Comparison of ENCODE assay signal across 12 cellular contexts in genomic region chr3:106826861-106827311, GRCh38.
DNase-seq lines count a peak whose midpoint lies in the region; ATAC-seq, FAIRE-seq and TF ChIP-seq lines count a peak whose summit lies in the region.
"Had no signal": no experiment of that assay in that cellular context is flagged by ENCODE, and none has a peak within 500 bp of the region (broad histone marks: within the 10 kb centered on the region; RNA-seq: fewer than 3 reads in every experiment).

No MANE protein-coding gene starts in this region.

- TF ChIP-seq EP300 in HepG2 (IDR thresholded peaks at IDR 0.05; ENCODE audit: low read depth in 2 of 2, low read length in 2 of 2), result no peak
- TF ChIP-seq EP300 in HepG2 (CRISPR knock-in tag; IDR thresholded peaks at IDR 0.05; ENCODE audit: borderline replicate concordance), result no peak

- H3K9me3 Mint-ChIP-seq in T-helper 1 cell treated with Interleukin-12 subunit alpha and Interleukin-12 subunit beta and Interleukin-4 antibody, amounts not matched to agents 30 μg/mL and 1 μg/mL, for 36 hours, result peaks cover 9% of the 10 kb centered on the region

- no peaks in the 10 kb centered on the region for H3K79me2 ChIP-seq in HepG2 (ENCODE audit: insufficient read depth, low read length)

- H3K27ac Mint-ChIP-seq in T-helper 1 cell treated with Interleukin-12 subunit alpha and Interleukin-12 subunit beta and Interleukin-4 antibody, amounts not matched to agents 30 μg/mL and 1 μg/mL, for 36 hours, result peak overlapping the region; percentile 15

- H3K27ac ChIP-seq in ascending aorta (no peak overlapping the region), HepG2 (ENCODE audit: extremely low read length, insufficient read depth, low read length) (no peak overlapping the region)
- H3K27ac ChIP-seq: colonic mucosa, pancreas had no signal

- H3K9ac ChIP-seq in HepG2 (ENCODE audit: insufficient read depth, low read depth, low read length), result no peak overlapping the region

- no peak for TF ChIP-seq POLR2A in HepG2 (IDR thresholded peaks at IDR 0.05; ENCODE audit: insufficient read depth in 1 of 2, low read depth in 2 of 2, low read length in 2 of 2)

- no peaks in the 10 kb centered on the region for H3K36me3 Mint-ChIP-seq in T-helper 1 cell treated with Interleukin-12 subunit alpha and Interleukin-12 subunit beta and Interleukin-4 antibody, amounts not matched to agents 30 μg/mL and 1 μg/mL, for 36 hours (ENCODE audit: low read depth)

- TF ChIP-seq RAD21 in HepG2 (CRISPR knock-in tag; IDR thresholded peaks at IDR 0.05), result no peak

- WGBS in HepG2 (ENCODE audit: low lambda C conversion rate), result 24% methylated on average over 4 of the region's 4 CpGs

- POLR2A ChIA-PET in HepG2 (lab: Yijun Ruan, JAX), result no interaction called here

- peaks cover 10% of the 10 kb centered on the region for H3K4me1 Mint-ChIP-seq in T-helper 1 cell treated with Interleukin-12 subunit alpha and Interleukin-12 subunit beta and Interleukin-4 antibody, amounts not matched to agents 30 μg/mL and 1 μg/mL, for 36 hours (ENCODE audit: low read depth)

- BruUV-seq in HepG2 (replicated peaks; lab: Mats Ljungman, UMichigan), result no TSS peak

- H3K4me2 ChIP-seq in HepG2 (ENCODE audit: low read depth, low read length), result no peak overlapping the region

- H2AFZ ChIP-seq in HepG2 (ENCODE audit: low read length), result no peak overlapping the region

- H3K27me3 ChIP-seq in ascending aorta (no peaks in the 10 kb centered on the region), HepG2 (ENCODE audit: control insufficient read depth in 1 of 2, insufficient read depth in 2 of 2, low read length in 2 of 2) (no peaks in the 10 kb centered on the region)
- H3K27me3 ChIP-seq: colonic mucosa, pancreas had no signal

- in situ Hi-C loops in HepG2 (cut with HindIII; ENCODE audit: extremely low pct_ligation_motif_present, low pct_unique_long_range_greater_than_20kb), result no loop called here

- peak; percentile 72 for ATAC-seq in HG03442 (IDR thresholded peaks at IDR 0.05; ENCODE audit: unreplicated experiment)
- ATAC-seq in HepG2, result no peak
- ATAC-seq: pancreas had no signal

- H3K9me3 ChIP-seq in ascending aorta (no peaks in the 10 kb centered on the region), HepG2 (ENCODE audit: low read length) (peaks cover 7% of the 10 kb centered on the region; the same call in 1 of the 2 replicates)
- H3K9me3 ChIP-seq: colonic mucosa, pancreas had no signal

- no peaks in the 10 kb centered on the region for H3K27me3 Mint-ChIP-seq in T-helper 1 cell treated with Interleukin-12 subunit alpha and Interleukin-12 subunit beta and Interleukin-4 antibody, amounts not matched to agents 30 μg/mL and 1 μg/mL, for 36 hours (ENCODE audit: low read depth)

- no peak overlapping the region for H3K4me3 Mint-ChIP-seq in T-helper 1 cell treated with Interleukin-12 subunit alpha and Interleukin-12 subunit beta and Interleukin-4 antibody, amounts not matched to agents 30 μg/mL and 1 μg/mL, for 36 hours

- CTCF ChIA-PET in HepG2 (lab: Yijun Ruan, JAX; ENCODE audit: low intra/inter-chr PET ratio, low total read pairs), result no interaction called here

- peak; percentile 42 for DNase-seq in DMS 273 treated with DMSO at 0.1 percent for 48 hours (lab: John Stamatoyannopoulos, UW)
- peak; percentile 20 for DNase-seq in left kidney (ENCODE audit: low read depth, low spot score)
- DNase-seq in UCSD-AML1 (lab: John Stamatoyannopoulos, UW; ENCODE audit: unreplicated experiment), result no peak
- no peak for DNase-seq in ascending aorta (ENCODE audit: low spot score in 2 of 2)
- no peak for DNase-seq in HepG2 (ENCODE audit: low spot score)
- DNase-seq in HUDEP-2 (lab: John Stamatoyannopoulos, UW; ENCODE audit: unreplicated experiment in 76 of 76), result no peak
- DNase-seq: AML-193, colonic mucosa, NCI-H526, pancreas had no signal

- FAIRE-seq in HepG2 (lab: Jason Lieb, UNC), result no peak
- FAIRE-seq: pancreas had no signal

- intact Hi-C loops in ascending aorta (cut with DNase I) (no loop called here), HepG2 (cut with micrococcal nuclease; ENCODE audit: unreplicated experiment) (no loop called here)

- H3K36me3 ChIP-seq in ascending aorta (no peaks in the 10 kb centered on the region), HepG2 (replicated peaks in 1 of 2; ENCODE audit: control insufficient read depth in 1 of 2, insufficient read depth in 2 of 2, low read length in 2 of 2) (no peaks in the 10 kb centered on the region)
- H3K36me3 ChIP-seq: colonic mucosa, pancreas had no signal

- H3K4me1 ChIP-seq in ascending aorta, result peaks cover 0 to 6% of the 10 kb centered on the region in 2 donors
- H3K4me1 ChIP-seq in HepG2 (ENCODE audit: insufficient read depth, low read length), result no peaks in the 10 kb centered on the region
- H3K4me1 ChIP-seq: colonic mucosa, pancreas had no signal

- H3K4me3 ChIP-seq in ascending aorta, result no peak overlapping the region
- no peak overlapping the region for H3K4me3 ChIP-seq in HepG2 (replicated peaks in 1 of 3; ENCODE audit: insufficient read depth in 1 of 3, low read depth in 2 of 3, low read length in 3 of 3)
- H3K4me3 ChIP-seq: colonic mucosa, pancreas had no signal

- TF ChIP-seq CTCF in ascending aorta (IDR thresholded peaks at IDR 0.05), result no peak
- no peak for TF ChIP-seq CTCF in HepG2 (CRISPR knock-in tag; IDR thresholded peaks at IDR 0.05)

- no peaks in the 10 kb centered on the region for H4K20me1 ChIP-seq in HepG2 (ENCODE audit: insufficient read depth, low read length)

TF ChIP-seq in HepG2, 621 proteins besides CTCF, POLR2A, EP300 and RAD21 (continues in another document):
- TF ChIP-seq ZNF354B (CRISPR knock-in tag; IDR thresholded peaks at IDR 0.05), result no peak
- TF ChIP-seq HMGXB3 (CRISPR knock-in tag; IDR thresholded peaks at IDR 0.05; ENCODE audit: borderline replicate concordance), result no peak
- TF ChIP-seq ZNF747 (CRISPR knock-in tag; IDR thresholded peaks at IDR 0.05; ENCODE audit: borderline replicate concordance), result no peak
- no peak for TF ChIP-seq CC2D1A (CRISPR knock-in tag; IDR thresholded peaks at IDR 0.05)
- no peak for TF ChIP-seq AHR (CRISPR knock-in tag; IDR thresholded peaks at IDR 0.05)
- no peak for TF ChIP-seq ZNF512 (CRISPR knock-in tag; IDR thresholded peaks at IDR 0.05)
- TF ChIP-seq ZNF891 (CRISPR knock-in tag; IDR thresholded peaks at IDR 0.05), result no peak
- no peak for TF ChIP-seq ZNF101 (CRISPR knock-in tag; IDR thresholded peaks at IDR 0.05; ENCODE audit: borderline replicate concordance, low read depth)
- TF ChIP-seq BHLHE40 (IDR thresholded peaks at IDR 0.05; ENCODE audit: low read length), result no peak

Comparison
In these comparisons a context has a peak if more than half of its experiments do, and no peak if none do; other contexts are left out.
1. DNase-seq: peak in DMS 273 treated with DMSO at 0.1 percent for 48 hours (single experiment) and left kidney (single experiment); none in UCSD-AML1 (single experiment), ascending aorta (0 of 2), HepG2 (single experiment) and HUDEP-2 (0 of 76).